In genomic region chr11:111429066-111429506, GRCh38 we compare ENCODE assay signal across 8 cellular contexts. TPM values are rescaled to one million over a fixed set of nuclear protein-coding genes. Genes with fewer than 3 reads are reported as not detected.
DNase-seq lines count a peak whose midpoint lies in the region; ATAC-seq and TF ChIP-seq lines count a peak whose summit lies in the region.

No MANE protein-coding gene starts in this region.

- no peak overlapping the region for H3K4me3 ChIP-seq in skeletal muscle cell (ENCODE audit: low read depth, low read length)

- ATAC-seq in HG02798 (IDR thresholded peaks at IDR 0.05; ENCODE audit: poor library complexity, unreplicated experiment), result peak; percentile 73
- peak; percentile 6 for ATAC-seq in foreskin keratinocyte

- no peaks in the 10 kb centered on the region for H3K27me3 ChIP-seq in foreskin keratinocyte

- H3K4me1 ChIP-seq in foreskin keratinocyte, result peaks cover 8% of the 10 kb centered on the region

- peak; percentile 78 for TF ChIP-seq CTCF in foreskin keratinocyte (conservative IDR thresholded peaks at IDR 0.05)

- no peak overlapping the region for H3K27ac ChIP-seq in foreskin keratinocyte

- DNase-seq in NCI-H748 (lab: John Stamatoyannopoulos, UW; ENCODE audit: unreplicated experiment) (peak; percentile 20), NCI-H748 treated with DMSO at 0.1 percent for 48 hours (lab: John Stamatoyannopoulos, UW) (no peak), NCI-H526 treated with DMSO at 0.1 percent for 48 hours (lab: John Stamatoyannopoulos, UW) (peak; percentile 68), activated T-cell treated with anti-CD3 and anti-CD28 coated beads for 1 hour (ENCODE audit: low read depth) (peak; percentile 35), foreskin keratinocyte (no peak), skeletal muscle cell (ENCODE audit: low read depth) (peak; percentile 17), NCI-H2029 (lab: John Stamatoyannopoulos, UW) (no peak)

RNA-seq across cellular contexts. Expression of gene POU2AF1, which starts 50.0 kb away (rescaled TPM):
- not detected in 2 replicates for total RNA-seq in foreskin keratinocyte
- polyA plus RNA-seq in foreskin keratinocyte, result not detected in 2 replicates

Comparison
In these comparisons a context has a peak if more than half of its experiments do, and no peak if none do; other contexts are left out.
1. DNase-seq: peak in NCI-H748 (single experiment), NCI-H526 treated with DMSO at 0.1 percent for 48 hours (single experiment), activated T-cell treated with anti-CD3 and anti-CD28 coated beads for 1 hour (single experiment) and skeletal muscle cell (single experiment); none in NCI-H748 treated with DMSO at 0.1 percent for 48 hours (single experiment), foreskin keratinocyte (0 of 2) and NCI-H2029 (single experiment).